ENCODE assay signal across 8 cellular contexts in the genomic region with DNA sequence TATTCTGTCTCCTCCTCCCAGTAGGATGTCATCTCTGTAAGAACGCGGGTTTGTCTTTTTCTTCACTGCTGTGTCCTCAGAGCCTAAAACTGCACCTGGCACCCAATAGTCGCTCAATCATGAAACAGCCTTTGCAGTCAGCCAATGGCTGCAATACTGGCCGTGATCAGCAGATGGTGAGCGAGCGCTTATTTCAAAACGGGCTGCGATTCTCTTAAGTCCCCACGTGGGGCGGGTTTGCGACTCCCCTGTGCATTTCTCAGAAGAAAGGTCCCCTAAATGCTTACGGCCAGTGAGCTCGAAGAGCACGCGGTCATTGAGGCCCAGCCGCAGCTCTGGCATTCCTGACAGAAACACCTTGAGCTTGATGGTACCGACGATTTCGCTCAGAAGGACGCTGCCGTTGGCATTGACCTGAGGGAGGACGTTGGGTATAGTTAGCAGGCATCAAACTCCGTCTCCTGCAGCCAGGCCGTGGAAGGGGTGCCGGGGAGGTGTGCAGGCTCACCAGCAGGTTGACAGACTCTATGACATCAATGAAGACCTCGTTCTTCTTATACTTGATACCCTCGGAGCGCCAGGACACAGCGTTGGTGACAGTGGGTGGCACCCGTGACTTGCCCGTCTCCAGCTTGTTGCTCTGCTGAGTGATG. TPM values are rescaled to one million over a fixed set of nuclear protein-coding genes. Genes with fewer than 3 reads are reported as not detected.
DNase-seq lines count a peak whose midpoint lies in the region; ATAC-seq and TF ChIP-seq lines count a peak whose summit lies in the region.

No MANE protein-coding gene starts in this region.

- H3K4me1 Mint-ChIP-seq in nephron progenitor cell: peaks cover 13% of the 10 kb centered on the region

- no peak overlapping the region for H3K9ac ChIP-seq in fibroblast of lung (ENCODE audit: insufficient read depth, low read length)

- no peak overlapping the region for H3K27ac Mint-ChIP-seq in nephron progenitor cell

- peak overlapping the region; percentile 51 for H3K4me2 ChIP-seq in fibroblast of lung (ENCODE audit: extremely low read depth, insufficient read depth, low read length)

- H4K20me1 ChIP-seq in fibroblast of lung (ENCODE audit: control insufficient read depth, extremely low read depth, insufficient read depth, low read length): no peaks in the 10 kb centered on the region

- TF ChIP-seq CTCF in Peyer's patch (IDR thresholded peaks at IDR 0.05) (peak; percentile 97 to 100 (median 99)), fibroblast of lung (conservative IDR thresholded peaks at IDR 0.05 in 1 of 2, IDR thresholded peaks at IDR 0.05 in 1 of 2; ENCODE audit: low read depth in 1 of 2, low read length in 2 of 2) (peak; percentile 98 to 100), nephron progenitor cell (IDR thresholded peaks at IDR 0.05) (peak; percentile 97)

- peaks cover 32% of the 10 kb centered on the region for H3K27me3 Mint-ChIP-seq in nephron progenitor cell (ENCODE audit: low read depth, poor library complexity)

- H3K79me2 ChIP-seq in fibroblast of lung (ENCODE audit: control insufficient read depth, insufficient read depth, low read length): no peaks in the 10 kb centered on the region

- no peaks in the 10 kb centered on the region for H3K27me3 ChIP-seq in Peyer's patch
- H3K27me3 ChIP-seq in fibroblast of lung (ENCODE audit: control insufficient read depth, insufficient read depth, low read length): peaks cover 2% of the 10 kb centered on the region

- H3K4me3 ChIP-seq in Peyer's patch: no peak overlapping the region
- no peak overlapping the region for H3K4me3 ChIP-seq in fibroblast of lung (replicated peaks in 1 of 4; ENCODE audit: control extremely low read depth in 1 of 4, insufficient read depth in 1 of 4, low read depth in 3 of 4, low read length in 4 of 4)

- no peaks in the 10 kb centered on the region for H3K9me3 Mint-ChIP-seq in nephron progenitor cell

- H3K36me3 ChIP-seq in Peyer's patch (peaks cover 0 to 36% (median 0%) of the 10 kb centered on the region in 3 donors), fibroblast of lung (ENCODE audit: control insufficient read depth, insufficient read depth, low read length) (no peaks in the 10 kb centered on the region)

- H3K4me1 ChIP-seq in Peyer's patch (peaks cover 0 to 4% (median 0%) of the 10 kb centered on the region in 4 donors), fibroblast of lung (ENCODE audit: control insufficient read depth, extremely low read depth, insufficient read depth, low read length) (peaks cover 3% of the 10 kb centered on the region)

- no peak overlapping the region for H3K4me3 Mint-ChIP-seq in nephron progenitor cell

- peak overlapping the region; percentile 87 for H2AFZ ChIP-seq in fibroblast of lung (ENCODE audit: low read length)

- H3K9me3 ChIP-seq in Peyer's patch (no peaks in the 10 kb centered on the region), fibroblast of lung (ENCODE audit: control insufficient read depth, insufficient read depth, low read depth, low read length) (no peaks in the 10 kb centered on the region)

- H3K27ac ChIP-seq in Peyer's patch: peak overlapping the region in 1 of 4 donors; percentile 17
- no peak overlapping the region for H3K27ac ChIP-seq in fibroblast of lung (ENCODE audit: insufficient read depth, low read length)

- DNase-seq in DMS53 (lab: John Stamatoyannopoulos, UW): peak; percentile 93
- DNase-seq in KBM-7: peak; percentile 93
- peak; percentile 89 to 97 (median 94) for DNase-seq in Peyer's patch
- peak; percentile 93 for DNase-seq in activated T-cell treated with anti-CD3 and anti-CD28 coated beads, Interleukin-2, amount 50 U/mL, for 1 hour
- DNase-seq in fibroblast of lung (ENCODE audit: low read depth in 2 of 2): peak; percentile 84 to 91
- DNase-seq in nephron progenitor cell: peak; percentile 92
- DNase-seq in stimulated activated naive CD4-positive, alpha-beta T cell (lab: John Stamatoyannopoulos, UW): peak; percentile 71 to 88 (median 84)

- no peak for ATAC-seq in HG02588 (IDR thresholded peaks at IDR 0.05; ENCODE audit: unreplicated experiment)

- H3K36me3 Mint-ChIP-seq in nephron progenitor cell (ENCODE audit: low read depth): no peaks in the 10 kb centered on the region

- in situ Hi-C loops in KBM-7 (cut with MboI; ENCODE audit: low pct_unique_long_range_greater_than_20kb, low sequenced_read_pairs): no loop called here

- no peak for TF ChIP-seq POLR2A in Peyer's patch (IDR thresholded peaks at IDR 0.05)

RNA-seq across cellular contexts. Expression of a gene that starts 6.0 kb away (rescaled TPM):
- total RNA-seq in Peyer's patch (100 to 1,000 TPM in 1 of 4 donors, 10 to 100 TPM in 3; 60.2 to 102 (median 82.5) TPM), fibroblast of lung (0.17 TPM in 1 of 2 replicates, not detected in the other)
- polyA plus RNA-seq in fibroblast of lung: 0.16 and 0.45 TPM in 2 replicates
- polyA plus RNA-seq in fibroblast of lung (2012): 0.41 and 0.85 TPM in 2 replicates
- not detected in 2 replicates for polyA minus RNA-seq in fibroblast of lung (ENCODE audit: low replicate concordance)

RNA-seq across cellular contexts. Expression of a gene that starts 12.3 kb away (rescaled TPM):
- total RNA-seq in Peyer's patch (1 to 10 TPM; 3.3 to 7.7 (median 6.4) TPM), fibroblast of lung (3.9 and 10.7 TPM in 2 replicates)
- polyA plus RNA-seq in fibroblast of lung: 9.7 and 15.7 TPM in 2 replicates
- polyA plus RNA-seq in fibroblast of lung (2012): 8.5 and 17.1 TPM in 2 replicates
- 4.0 and 17.0 TPM in 2 replicates for polyA minus RNA-seq in fibroblast of lung (ENCODE audit: low replicate concordance)

RNA-seq across cellular contexts. Expression of a gene that starts 15.3 kb away (rescaled TPM):
- 10 to 100 TPM; 16.3 to 97.4 (median 20.0) TPM for total RNA-seq in Peyer's patch
- total RNA-seq in fibroblast of lung: 8.6 and 10.0 TPM in 2 replicates
- 9.4 and 12.6 TPM in 2 replicates for polyA plus RNA-seq in fibroblast of lung
- 11.8 and 15.9 TPM in 2 replicates for polyA plus RNA-seq in fibroblast of lung (2012)
- polyA minus RNA-seq in fibroblast of lung (ENCODE audit: low replicate concordance): 7.6 and 17.5 TPM in 2 replicates

RNA-seq across cellular contexts. Expression of a gene that starts 37.4 kb away (rescaled TPM):
- total RNA-seq in Peyer's patch (100 to 1,000 TPM in 3 of 4 donors, 10 to 100 TPM in 1; 36.3 to 169 (median 150) TPM), fibroblast of lung (13.4 and 14.9 TPM in 2 replicates)
- 7.2 and 12.8 TPM in 2 replicates for polyA plus RNA-seq in fibroblast of lung
- 12.5 and 19.3 TPM in 2 replicates for polyA plus RNA-seq in fibroblast of lung (2012)
- 22.8 and 39.0 TPM in 2 replicates for polyA minus RNA-seq in fibroblast of lung (ENCODE audit: low replicate concordance)

RNA-seq across cellular contexts. Expression of a gene that starts 44.2 kb away (rescaled TPM):
- 10 to 100 TPM; 24.2 to 81.7 (median 57.6) TPM for total RNA-seq in Peyer's patch
- total RNA-seq in fibroblast of lung: 25.9 and 91.3 TPM in 2 replicates
- 96.9 and 173 TPM in 2 replicates for polyA plus RNA-seq in fibroblast of lung
- 152 and 245 TPM in 2 replicates for polyA plus RNA-seq in fibroblast of lung (2012)
- 474 and 784 TPM in 2 replicates for polyA minus RNA-seq in fibroblast of lung (ENCODE audit: low replicate concordance)

Comparison
In these comparisons a context has a peak if more than half of its experiments do, and no peak if none do; other contexts are left out.
1. RNA of a gene that starts 6.0 kb away (total RNA-seq): 60.2 to 102 TPM in Peyer's patch; 0.17 TPM in fibroblast of lung; every median in the first group is over 10 times any median in the second.
2. Peak in every context shown above with its lines, with median percentiles within 50 percentile points of each other: DNase-seq and CTCF ChIP-seq.